ENCODE assay signal across 13 cellular contexts in genomic region chr3:113536627-113537101, GRCh38. TPM values are rescaled to one million over a fixed set of nuclear protein-coding genes. Genes with fewer than 3 reads are reported as not detected.
A peak's percentile ranks its signal among the peaks of the same experiment; 100 is the strongest.
DNase-seq lines count a peak whose midpoint lies in the region; ATAC-seq and TF ChIP-seq lines count a peak whose summit lies in the region.
"Had no signal": no experiment of that assay in that cellular context is flagged by ENCODE, and none has a peak within 500 bp of the region (broad histone marks: within the 10 kb centered on the region; RNA-seq: fewer than 3 reads in every experiment).

No MANE protein-coding gene starts in this region.

- no peak for TF ChIP-seq POLR2A in spleen (IDR thresholded peaks at IDR 0.05)

- H3K9me3 Mint-ChIP-seq in effector memory CD8-positive, alpha-beta T cell = no peaks in the 10 kb centered on the region

- intact Hi-C loops in aorta (cut with DNase I) = no loop called here
- intact Hi-C loops in spleen (cut with DNase I; ENCODE audit: low total_unique reads) = no loop called here

- H3K4me3 ChIP-seq in skeletal muscle cell (ENCODE audit: low read depth, low read length) = no peak overlapping the region
- H3K4me3 ChIP-seq in aorta (ENCODE audit: low read length in 2 of 2) = no peak overlapping the region
- no peak overlapping the region for H3K4me3 ChIP-seq in spleen
- H3K4me3 ChIP-seq: sigmoid colon had no signal

- H3K27me3 Mint-ChIP-seq in effector memory CD8-positive, alpha-beta T cell = no peaks in the 10 kb centered on the region

- H3K36me3 ChIP-seq in aorta (ENCODE audit: control insufficient read depth in 1 of 2, insufficient read depth in 2 of 2, low read length in 1 of 2) = no peaks in the 10 kb centered on the region
- H3K36me3 ChIP-seq in spleen = peaks cover 0 to 19% (median 0%) of the 10 kb centered on the region in 6 donors
- H3K36me3 ChIP-seq: sigmoid colon had no signal

- H3K4me3 Mint-ChIP-seq in effector memory CD8-positive, alpha-beta T cell = peak overlapping the region; percentile 40 to 93

- TF ChIP-seq CTCF in spleen (IDR thresholded peaks at IDR 0.05 in 8 of 11, conservative IDR thresholded peaks at IDR 0.05 in 3 of 11) = no peak

- H3K27me3 ChIP-seq in aorta (ENCODE audit: control insufficient read depth in 1 of 2, insufficient read depth in 2 of 2, low read length in 1 of 2) = no peaks in the 10 kb centered on the region
- H3K27me3 ChIP-seq in spleen (replicated peaks in 1 of 7) = peaks cover 0 to 20% (median 0%) of the 10 kb centered on the region in 7 donors

- no peak overlapping the region for H3K27ac ChIP-seq in aorta (ENCODE audit: low read depth in 1 of 2, low read length in 2 of 2)
- no peak overlapping the region for H3K27ac ChIP-seq in spleen
- H3K27ac ChIP-seq: sigmoid colon had no signal

- no peak for ATAC-seq in effector memory CD8-positive, alpha-beta T cell (replicated peaks)
- no peak for ATAC-seq in aorta (ENCODE audit: low FRiP score)
- ATAC-seq in GM21737 (IDR thresholded peaks at IDR 0.05; ENCODE audit: unreplicated experiment) = no peak

- H3K27ac Mint-ChIP-seq in effector memory CD8-positive, alpha-beta T cell = peak overlapping the region in 1 of 2 donors; percentile 38

- peaks cover 1% of the 10 kb centered on the region for H3K9me3 ChIP-seq in aorta (ENCODE audit: control insufficient read depth, low read length)
- peaks cover 0 to 7% (median 6%) of the 10 kb centered on the region in 8 donors for H3K9me3 ChIP-seq in spleen

- DNase-seq in SIG-M5 treated with dmso at 0.1 percent for 504 hours (lab: John Stamatoyannopoulos, UW; ENCODE audit: unreplicated experiment) = peak; percentile 83
- no peak for DNase-seq in SIG-M5 (lab: John Stamatoyannopoulos, UW)
- DNase-seq in NCI-H2196 treated with DMSO at 0.1 percent for 48 hours (lab: John Stamatoyannopoulos, UW; ENCODE audit: unreplicated experiment) = peak; percentile 68
- no peak for DNase-seq in effector memory CD8-positive, alpha-beta T cell
- peak; percentile 35 for DNase-seq in skeletal muscle cell (ENCODE audit: low read depth)
- DNase-seq in aorta = no peak
- no peak for DNase-seq in spleen
- DNase-seq: ACHN, activated gamma-delta T cell treated with Interleukin-2 at 50 U/mL for 16 hours, NCI-H1048, sigmoid colon had no signal

- peaks cover 44 to 63% of the 10 kb centered on the region in 2 donors for H3K4me1 Mint-ChIP-seq in effector memory CD8-positive, alpha-beta T cell (ENCODE audit: low read depth in 2 of 2)

- H3K36me3 Mint-ChIP-seq in effector memory CD8-positive, alpha-beta T cell (ENCODE audit: insufficient read depth) = peaks cover 34% of the 10 kb centered on the region

- H3K4me1 ChIP-seq in aorta (ENCODE audit: control insufficient read depth in 1 of 2, insufficient read depth in 2 of 2, low read length in 2 of 2) = no peaks in the 10 kb centered on the region
- peaks cover 0 to 66% (median 37%) of the 10 kb centered on the region in 6 donors for H3K4me1 ChIP-seq in spleen

RNA-seq across cellular contexts. Expression of gene SIDT1, which starts 4.3 kb away (rescaled TPM):
- total RNA-seq in aorta (1 to 10 TPM; 1.8 to 3.0 TPM), spleen (10 to 100 TPM; 37.2 to 81.5 (median 47.4) TPM)
- polyA plus RNA-seq in aorta (1 to 10 TPM in 1 of 2 donors, under 1 TPM in 1; 0.08 to 3.8 TPM), spleen (10 to 100 TPM; 12.4 to 13.4 (median 12.8) TPM)
- total RNA-seq: lung microvascular endothelial cell had no signal

RNA-seq across cellular contexts. Expression of gene SPICE1, which starts 21.7 kb away (rescaled TPM):
- total RNA-seq in aorta (10 to 100 TPM in 1 of 2 donors, 1 to 10 TPM in 1; 9.3 to 16.7 TPM), spleen (10 to 100 TPM; 15.7 to 26.3 (median 17.7) TPM)
- polyA plus RNA-seq in aorta (1 to 10 TPM; 2.3 to 2.6 TPM), spleen (1 to 10 TPM; 1.4 to 2.1 (median 1.7) TPM)

Comparison
In these comparisons a context has a peak if more than half of its experiments do, and no peak if none do; other contexts are left out.
1. DNase-seq: peak in SIG-M5 treated with dmso at 0.1 percent for 504 hours (single experiment), NCI-H2196 treated with DMSO at 0.1 percent for 48 hours (single experiment) and skeletal muscle cell (single experiment); none in SIG-M5 (single experiment), effector memory CD8-positive, alpha-beta T cell (0 of 3), aorta (0 of 2) and spleen (single experiment).
2. RNA of gene SIDT1, which starts 4.3 kb away (total RNA-seq): 37.2 to 81.5 TPM in spleen; 1.8 to 3.0 TPM in aorta; every median in the first group is over 4 times any median in the second.